In genomic region chr10:133431888-133432613, GRCh38 we compare ENCODE assay signal across 10 cellular contexts. TPM values are rescaled to one million over a fixed set of nuclear protein-coding genes. Genes with fewer than 3 reads are reported as not detected.
DNase-seq lines count a peak whose midpoint lies in the region; ATAC-seq and TF ChIP-seq lines count a peak whose summit lies in the region.
"Not testable (repeated sequence)": the region's sequence is repeated elsewhere in the genome, so short reads cannot be mapped to it uniquely, and the experiment has no call there.
"Had no signal": no experiment of that assay in that cellular context is flagged by ENCODE, and none has a peak within 500 bp of the region (broad histone marks: within the 10 kb centered on the region; RNA-seq: fewer than 3 reads in every experiment).

No MANE protein-coding gene starts in this region.

- not testable (repeated sequence) for H3K36me3 ChIP-seq in DND-41 (ENCODE audit: insufficient read depth, low read length)

- not testable (repeated sequence) for H3K27ac ChIP-seq in DND-41 (ENCODE audit: low read length)

- intact Hi-C loops in left colon (cut with DNase I, micrococcal nuclease): not testable (repeated sequence)

- not testable (repeated sequence) for H3K36me3 Mint-ChIP-seq in natural killer cell treated with Interleukin-12 subunit alpha and Interleukin-12 subunit beta and Interleukin-15 and Interleukin-18, amount 100 ng/mL, for 72 hours

- H2AFZ ChIP-seq in DND-41 (ENCODE audit: low read depth, low read length): not testable (repeated sequence)

- not testable (repeated sequence) for H3K4me1 ChIP-seq in DND-41 (ENCODE audit: insufficient read depth, low read length)

- not testable (repeated sequence) for H3K4me3 ChIP-seq in DND-41 (ENCODE audit: low read depth in 1 of 2, low read length in 2 of 2)

- not testable (repeated sequence) for H3K4me2 ChIP-seq in DND-41 (ENCODE audit: insufficient read depth, low read length)

- ATAC-seq in DND-41 (ENCODE audit: insufficient read depth, low read depth): peak; percentile 42
- ATAC-seq in SK-N-SH treated with all-trans-retinoic acid at 6 μM for 48 hours: peak; percentile 45
- ATAC-seq in esophagus mucosa: peak; percentile 38
- peak; percentile 20 for ATAC-seq in left colon
- peak; percentile 52 to 66 for ATAC-seq in natural killer cell treated with Interleukin-12 subunit alpha and Interleukin-12 subunit beta and Interleukin-15 and Interleukin-18, amount 100 ng/mL, for 72 hours
- peak; percentile 48 for ATAC-seq in stimulated activated naive CD8-positive, alpha-beta T cell treated with anti-CD3 and anti-CD28 coated beads, Interleukin-15, amount 100 ng/mL, for 72 hours

- not testable (repeated sequence) for H3K4me3 Mint-ChIP-seq in natural killer cell treated with Interleukin-12 subunit alpha and Interleukin-12 subunit beta and Interleukin-15 and Interleukin-18, amount 100 ng/mL, for 72 hours; stimulated activated naive CD8-positive, alpha-beta T cell treated with anti-CD3 and anti-CD28 coated beads, Interleukin-15, amount 100 ng/mL, for 72 hours

- H3K9ac ChIP-seq in DND-41 (ENCODE audit: low read depth, low read length): not testable (repeated sequence)

- H3K27me3 Mint-ChIP-seq in natural killer cell treated with Interleukin-12 subunit alpha and Interleukin-12 subunit beta and Interleukin-15 and Interleukin-18, amount 100 ng/mL, for 72 hours: not testable (repeated sequence)
- H3K27me3 Mint-ChIP-seq in stimulated activated naive CD8-positive, alpha-beta T cell treated with anti-CD3 and anti-CD28 coated beads, Interleukin-15, amount 100 ng/mL, for 72 hours: peaks cover 23% of the 10 kb centered on the region

- not testable (repeated sequence) for H3K9me3 ChIP-seq in DND-41 (ENCODE audit: insufficient read depth, low read length, severe bottlenecking)

- DNase-seq in DND-41; left colon; natural killer cell treated with Interleukin-12 subunit alpha and Interleukin-12 subunit beta and Interleukin-15 and Interleukin-18, amount 100 ng/mL, for 72 hours (ENCODE audit: low spot score); stimulated activated naive CD8-positive, alpha-beta T cell treated with anti-CD3 and anti-CD28 coated beads, Interleukin-15, amount 100 ng/mL, for 72 hours: not testable (repeated sequence)

- not testable (repeated sequence) for H4K20me1 ChIP-seq in DND-41 (ENCODE audit: insufficient read depth, low read length)

- H3K27me3 ChIP-seq in DND-41 (ENCODE audit: insufficient read depth, low read length, poor library complexity): not testable (repeated sequence)

- not testable (repeated sequence) for TF ChIP-seq CTCF in DND-41 (IDR thresholded peaks at IDR 0.05; ENCODE audit: borderline replicate concordance, extremely low read depth, low read length, poor library complexity, severe bottlenecking)

- H3K79me2 ChIP-seq in DND-41 (ENCODE audit: insufficient read depth, low read length): not testable (repeated sequence)

- H3K27ac Mint-ChIP-seq in natural killer cell treated with Interleukin-12 subunit alpha and Interleukin-12 subunit beta and Interleukin-15 and Interleukin-18, amount 100 ng/mL, for 72 hours; stimulated activated naive CD8-positive, alpha-beta T cell treated with anti-CD3 and anti-CD28 coated beads, Interleukin-15, amount 100 ng/mL, for 72 hours: not testable (repeated sequence)

- H3K4me1 Mint-ChIP-seq in natural killer cell treated with Interleukin-12 subunit alpha and Interleukin-12 subunit beta and Interleukin-15 and Interleukin-18, amount 100 ng/mL, for 72 hours (ENCODE audit: low read depth in 2 of 2); stimulated activated naive CD8-positive, alpha-beta T cell treated with anti-CD3 and anti-CD28 coated beads, Interleukin-15, amount 100 ng/mL, for 72 hours: not testable (repeated sequence)

- H3K9me3 Mint-ChIP-seq in natural killer cell treated with Interleukin-12 subunit alpha and Interleukin-12 subunit beta and Interleukin-15 and Interleukin-18, amount 100 ng/mL, for 72 hours: not testable (repeated sequence)
- peaks cover 4 to 10% of the 10 kb centered on the region in 2 donors for H3K9me3 Mint-ChIP-seq in stimulated activated naive CD8-positive, alpha-beta T cell treated with anti-CD3 and anti-CD28 coated beads, Interleukin-15, amount 100 ng/mL, for 72 hours

RNA-seq across cellular contexts. Expression of gene SPRN, which starts 7.6 kb away (rescaled TPM):
- total RNA-seq in esophagus mucosa: 0.12 TPM
- total RNA-seq in left colon: not detected
- total RNA-seq in natural killer cell treated with Interleukin-12 subunit alpha and Interleukin-12 subunit beta and Interleukin-15 and Interleukin-18, amount 100 ng/mL, for 72 hours: not detected
- total RNA-seq: Calu3, H4, PC-9, SK-MEL-5 had no signal

RNA-seq across cellular contexts. Expression of gene SCART1, which starts 21.7 kb away (rescaled TPM):
- total RNA-seq in esophagus mucosa: 0.56 TPM
- total RNA-seq in left colon: 1 to 10 TPM; 2.1 to 3.9 TPM
- 1 to 10 TPM; 2.0 to 3.6 TPM for total RNA-seq in natural killer cell treated with Interleukin-12 subunit alpha and Interleukin-12 subunit beta and Interleukin-15 and Interleukin-18, amount 100 ng/mL, for 72 hours

RNA-seq across cellular contexts. Expression of gene MTG1, which starts 38.1 kb away (rescaled TPM):
- 35.2 TPM for total RNA-seq in esophagus mucosa
- total RNA-seq in left colon: 10 to 100 TPM; 38.0 to 49.5 TPM
- total RNA-seq in natural killer cell treated with Interleukin-12 subunit alpha and Interleukin-12 subunit beta and Interleukin-15 and Interleukin-18, amount 100 ng/mL, for 72 hours: 100 to 1,000 TPM in 1 of 2 donors, 10 to 100 TPM in 1; 44.2 to 105 TPM

RNA-seq across cellular contexts. Expression of gene PAOX, which starts 53.0 kb away (rescaled TPM):
- 11.3 TPM for total RNA-seq in esophagus mucosa
- total RNA-seq in left colon: 10 to 100 TPM in 1 of 2 donors, 1 to 10 TPM in 1; 9.3 to 10.5 TPM
- 1 to 10 TPM; 2.0 to 2.1 TPM for total RNA-seq in natural killer cell treated with Interleukin-12 subunit alpha and Interleukin-12 subunit beta and Interleukin-15 and Interleukin-18, amount 100 ng/mL, for 72 hours
- total RNA-seq: H4 had no signal

RNA-seq across cellular contexts. Expression of gene ECHS1, which starts 58.9 kb away (rescaled TPM):
- total RNA-seq in esophagus mucosa (79.5 TPM), left colon (100 to 1,000 TPM; 173 to 205 TPM)
- 10 to 100 TPM; 44.5 to 52.7 TPM for total RNA-seq in natural killer cell treated with Interleukin-12 subunit alpha and Interleukin-12 subunit beta and Interleukin-15 and Interleukin-18, amount 100 ng/mL, for 72 hours
